ENCODE assay signal across 26 cellular contexts in the genomic region with DNA sequence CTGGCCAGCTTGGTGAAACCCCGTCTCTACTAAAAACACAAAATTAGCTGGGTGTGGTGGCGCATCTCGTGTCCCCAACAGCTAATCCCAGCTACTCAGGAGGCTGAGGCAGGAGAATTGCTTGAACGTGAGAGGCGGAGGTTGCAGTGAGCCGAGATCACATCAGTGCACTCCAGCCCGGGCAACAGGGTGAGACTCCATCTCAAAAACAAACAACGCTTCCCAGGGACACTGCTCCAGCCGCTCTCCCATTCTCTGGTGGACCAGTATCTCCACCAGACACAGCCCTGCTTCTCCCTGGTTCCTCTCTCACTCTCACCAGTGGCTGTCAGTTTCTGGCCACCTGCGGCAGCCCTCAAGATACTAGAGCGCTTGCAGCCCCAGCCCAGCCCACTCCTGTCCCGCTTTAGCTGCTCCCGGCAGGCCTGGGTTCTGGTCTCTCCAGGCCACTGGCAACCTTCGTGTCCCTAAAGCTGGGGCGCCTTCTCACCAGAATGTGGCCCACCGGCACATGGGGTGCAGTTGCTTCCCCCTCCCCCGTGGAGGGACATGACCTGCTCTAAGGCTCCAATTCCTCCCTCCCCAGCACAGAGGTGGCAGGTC. TPM values are rescaled to one million over a fixed set of nuclear protein-coding genes. Genes with fewer than 3 reads are reported as not detected.
"Had no signal": no experiment of that assay in that cellular context is flagged by ENCODE, and none has a peak within 500 bp of the region (broad histone marks: within the 10 kb centered on the region; RNA-seq: fewer than 3 reads in every experiment).

No MANE protein-coding gene starts in this region.

- H3K36me3 ChIP-seq: brain microvascular endothelial cell had no signal

- DNase-seq: activated B cell treated with CpG ODN at 0.5 μM for 24 hours; activated CD4-positive, alpha-beta T cell treated with anti-CD3 and anti-CD28 coated beads for 1 hour; activated CD4-positive, alpha-beta T cell treated with anti-CD3 and anti-CD28 coated beads, Interleukin-2, amount 10 ng/mL, durations not matched to agents 24 days and 14 days; activated CD4-positive, alpha-beta T cell treated with anti-CD3 and anti-CD28 coated beads, Interleukin-2, amount 50 U/mL, for 48 hours; activated CD8-positive, alpha-beta memory T cell treated with anti-CD3 and anti-CD28 coated beads, Interleukin-2, amount 10 ng/mL, durations not matched to agents 7 days and 5 days; activated effector memory CD4-positive, alpha-beta T cell treated with Interleukin-2 at 50 U/mL for 16 hours; activated naive CD4-positive, alpha-beta T cell treated with Interleukin-2 at 50 U/mL for 16 hours; activated naive CD8-positive, alpha-beta T cell treated with anti-CD3 and anti-CD28 coated beads, Interleukin-2, amount 50 U/mL, for 24 hours; activated T-cell treated with anti-CD3 and anti-CD28 coated beads, Interleukin-2, amount 50 U/mL, for 24 hours; amniotic stem cell; brain microvascular endothelial cell; Karpas-422; MM.1S; NCI-H1105 treated with DMSO at 0.1 percent for 48 hours; NCI-H1436 treated with DMSO at 0.1 percent for 48 hours; NCI-H187; NCI-H2081 treated with DMSO at 0.1 percent for 48 hours; NCI-H446; NCI-H524; PC-3; SHP77 treated with DMSO at 0.1 percent for 48 hours; T-helper 17 cell; T-helper 9 cell had no signal

- H3K36me3 Mint-ChIP-seq: activated CD8-positive, alpha-beta memory T cell treated with anti-CD3 and anti-CD28 coated beads, Interleukin-2, amount 10 ng/mL, durations not matched to agents 7 days and 5 days; activated naive CD4-positive, alpha-beta T cell treated with anti-CD3 and anti-CD28 coated beads, Interleukin-2, amount 50 U/mL, for 72 hours had no signal

- H3K27me3 ChIP-seq: brain microvascular endothelial cell, cardiac muscle cell had no signal

- H3K4me1 Mint-ChIP-seq: activated B cell treated with CpG ODN at 0.5 μM for 24 hours; activated CD4-positive, alpha-beta T cell treated with anti-CD3 and anti-CD28 coated beads, Interleukin-2, amount 10 ng/mL, durations not matched to agents 24 days and 14 days; activated CD8-positive, alpha-beta memory T cell treated with anti-CD3 and anti-CD28 coated beads, Interleukin-2, amount 10 ng/mL, durations not matched to agents 7 days and 5 days; activated naive CD8-positive, alpha-beta T cell treated with anti-CD3 and anti-CD28 coated beads, Interleukin-2, amount 50 U/mL, for 24 hours had no signal

- H3K27ac Mint-ChIP-seq: activated B cell treated with CpG ODN at 0.5 μM for 24 hours; activated CD4-positive, alpha-beta T cell treated with anti-CD3 and anti-CD28 coated beads, Interleukin-2, amount 10 ng/mL, durations not matched to agents 24 days and 14 days; activated CD8-positive, alpha-beta memory T cell treated with anti-CD3 and anti-CD28 coated beads, Interleukin-2, amount 10 ng/mL, durations not matched to agents 7 days and 5 days; activated naive CD8-positive, alpha-beta T cell treated with anti-CD3 and anti-CD28 coated beads, Interleukin-2, amount 50 U/mL, for 24 hours; activated T-cell treated with anti-CD3 and anti-CD28 coated beads, Interleukin-2, amount 50 U/mL, for 24 hours; activated T-helper 1 cell treated with anti-CD3 and anti-CD28 coated beads, Interleukin-12 subunit alpha, Interleukin-12 subunit beta, Interleukin-2, Interleukin-4 antibody, amounts not matched to agents 30 ng/mL and 10 ng/mL and 1 ng/mL, durations not matched to agents 14 hours and 24 hours and 36 hours; T-helper 17 cell had no signal

- H3K27me3 Mint-ChIP-seq: activated B cell treated with CpG ODN at 0.5 μM for 24 hours; activated CD4-positive, alpha-beta T cell treated with anti-CD3 and anti-CD28 coated beads, Interleukin-2, amount 10 ng/mL, durations not matched to agents 24 days and 14 days; activated CD8-positive, alpha-beta memory T cell treated with anti-CD3 and anti-CD28 coated beads, Interleukin-2, amount 10 ng/mL, durations not matched to agents 7 days and 5 days; activated naive CD8-positive, alpha-beta T cell treated with anti-CD3 and anti-CD28 coated beads, Interleukin-2, amount 50 U/mL, for 24 hours; activated T-cell treated with anti-CD3 and anti-CD28 coated beads, Interleukin-2, amount 50 U/mL, for 24 hours; T-helper 17 cell had no signal

- H3K9me3 Mint-ChIP-seq: activated B cell treated with CpG ODN at 0.5 μM for 24 hours; activated CD4-positive, alpha-beta T cell treated with anti-CD3 and anti-CD28 coated beads, Interleukin-2, amount 10 ng/mL, durations not matched to agents 24 days and 14 days; activated naive CD4-positive, alpha-beta T cell treated with anti-CD3 and anti-CD28 coated beads, Interleukin-2, amount 50 U/mL, for 72 hours; activated naive CD8-positive, alpha-beta T cell treated with anti-CD3 and anti-CD28 coated beads, Interleukin-2, amount 50 U/mL, for 24 hours; activated T-cell treated with anti-CD3 and anti-CD28 coated beads, Interleukin-2, amount 50 U/mL, for 24 hours; activated T-helper 1 cell treated with anti-CD3 and anti-CD28 coated beads, Interleukin-12 subunit alpha, Interleukin-12 subunit beta, Interleukin-2, Interleukin-4 antibody, amounts not matched to agents 30 ng/mL and 10 ng/mL and 1 ng/mL, durations not matched to agents 14 hours and 24 hours and 36 hours had no signal

- H3K4me3 ChIP-seq: cardiac muscle cell had no signal

- ATAC-seq: activated CD8-positive, alpha-beta memory T cell treated with anti-CD3 and anti-CD28 coated beads, Interleukin-2, amount 10 ng/mL, durations not matched to agents 7 days and 5 days; activated naive CD4-positive, alpha-beta T cell treated with anti-CD3 and anti-CD28 coated beads, Interleukin-2, amount 50 U/mL, for 72 hours; activated naive CD8-positive, alpha-beta T cell treated with anti-CD3 and anti-CD28 coated beads, Interleukin-2, amount 50 U/mL, for 24 hours; PC-3; T-helper 17 cell had no signal

- H3K27ac ChIP-seq: brain microvascular endothelial cell, cardiac muscle cell had no signal

- H3K4me3 Mint-ChIP-seq: activated B cell treated with CpG ODN at 0.5 μM for 24 hours; activated CD4-positive, alpha-beta T cell treated with anti-CD3 and anti-CD28 coated beads, Interleukin-2, amount 10 ng/mL, durations not matched to agents 24 days and 14 days; activated CD8-positive, alpha-beta memory T cell treated with anti-CD3 and anti-CD28 coated beads, Interleukin-2, amount 10 ng/mL, durations not matched to agents 7 days and 5 days; activated naive CD8-positive, alpha-beta T cell treated with anti-CD3 and anti-CD28 coated beads, Interleukin-2, amount 50 U/mL, for 24 hours; activated T-cell treated with anti-CD3 and anti-CD28 coated beads, Interleukin-2, amount 50 U/mL, for 24 hours; activated T-helper 1 cell treated with anti-CD3 and anti-CD28 coated beads, Interleukin-12 subunit alpha, Interleukin-12 subunit beta, Interleukin-2, Interleukin-4 antibody, amounts not matched to agents 30 ng/mL and 10 ng/mL and 1 ng/mL, durations not matched to agents 14 hours and 24 hours and 36 hours; T-helper 17 cell had no signal

RNA-seq across cellular contexts. Expression of a gene that starts 44.7 kb away (rescaled TPM):
- total RNA-seq: activated CD8-positive, alpha-beta memory T cell treated with anti-CD3 and anti-CD28 coated beads, Interleukin-2, amount 10 ng/mL, durations not matched to agents 7 days and 5 days had no signal
